9 cellular contexts compared by ENCODE assay signal in the genomic region with DNA sequence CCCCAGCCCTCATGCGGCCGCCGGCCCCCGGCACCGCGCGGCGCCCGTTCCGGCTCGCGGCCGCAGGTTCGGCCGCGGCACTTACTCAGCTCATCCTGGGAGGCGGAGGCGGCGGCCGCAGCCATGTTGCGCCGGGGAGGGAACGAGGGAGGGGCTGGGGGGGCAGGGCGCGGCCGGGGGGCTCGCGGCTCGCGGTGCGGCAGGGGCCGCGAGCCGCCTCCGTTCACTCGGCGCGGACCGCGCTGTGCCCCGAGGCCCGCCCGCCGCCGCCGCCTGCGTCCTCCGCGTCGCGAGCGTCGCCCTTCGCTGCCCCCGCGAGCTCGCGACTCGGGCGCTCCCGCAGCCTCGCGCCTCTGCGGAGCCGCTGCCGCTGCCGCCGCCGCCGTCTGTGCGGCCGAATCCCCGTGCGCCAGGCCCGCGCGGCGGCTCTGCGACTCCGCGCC. TPM values are rescaled to one million over a fixed set of nuclear protein-coding genes. Genes with fewer than 3 reads are reported as not detected.
A peak's percentile ranks its signal among the peaks of the same experiment; 100 is the strongest.
DNase-seq lines count a peak whose midpoint lies in the region; ATAC-seq and TF ChIP-seq lines count a peak whose summit lies in the region.
"Had no signal": no experiment of that assay in that cellular context is flagged by ENCODE, and none has a peak within 500 bp of the region (broad histone marks: within the 10 kb centered on the region; RNA-seq: fewer than 3 reads in every experiment).

No MANE protein-coding gene starts in this region.

- H3K4me3 ChIP-seq in fibroblast of pulmonary artery (replicated peaks; ENCODE audit: low read depth, low read length) (peak overlapping the region; percentile 95), psoas muscle (peak overlapping the region; percentile 98)

- DNase-seq in NCI-H1417 (lab: John Stamatoyannopoulos, UW) = peak in 2 of 3 experiments; percentile 77 to 86
- DNase-seq in NCI-H1417 treated with DMSO at 0.1 percent for 48 hours (lab: John Stamatoyannopoulos, UW) = no peak
- peak; percentile 40 for DNase-seq in LoVo (ENCODE audit: low spot score)
- DNase-seq in activated T-cell treated with anti-CD3 and anti-CD28 coated beads for 1 hour (ENCODE audit: low read depth) = peak; percentile 26
- DNase-seq in fibroblast of pulmonary artery (ENCODE audit: low read depth) = no peak
- DNase-seq in psoas muscle = no peak
- no peak for DNase-seq in NCI-H187 (lab: John Stamatoyannopoulos, UW)
- DNase-seq: DND-41 had no signal

- intact Hi-C loops in psoas muscle (cut with DNase I) = loop anchor here in 1 of 2 donors (5.0 to 10.0 kb wide), 3 partner anchors 36 to 851 kb away; partner anchors contain the start of genes DNAJC25 and PTBP3

- no peaks in the 10 kb centered on the region for H3K27me3 ChIP-seq in psoas muscle (ENCODE audit: insufficient read depth in 3 of 3, low read length in 2 of 3)

- no peak for TF ChIP-seq CTCF in fibroblast of pulmonary artery (IDR thresholded peaks at IDR 0.05; ENCODE audit: low read length, missing control alignments)
- no peak for TF ChIP-seq CTCF in psoas muscle (IDR thresholded peaks at IDR 0.05)

- WGBS in psoas muscle, 3 donors = 0 to 1% (median 1%) methylated on average over 31 to 81 of the region's 81 CpGs

- H3K9me3 ChIP-seq in psoas muscle = no peaks in the 10 kb centered on the region

- no peaks in the 10 kb centered on the region for H3K36me3 ChIP-seq in psoas muscle (ENCODE audit: insufficient read depth in 1 of 2, low read depth in 1 of 2)

- H3K27ac ChIP-seq in psoas muscle = peak overlapping the region; percentile 100

- ATAC-seq in GM21786 (IDR thresholded peaks at IDR 0.05; ENCODE audit: unreplicated experiment) (peak; percentile 29), psoas muscle (peak in 1 of 4 donors; percentile 0)

- H3K4me1 ChIP-seq in psoas muscle = peaks cover 31% of the 10 kb centered on the region

RNA-seq across cellular contexts. Expression of gene ECPAS, which starts 0.7 kb away (rescaled TPM):
- total RNA-seq in psoas muscle = 100 to 1,000 TPM; 273 to 456 (median 349) TPM
- polyA plus RNA-seq in psoas muscle = 100 to 1,000 TPM in 2 of 3 donors, 10 to 100 TPM in 1; 95.9 to 410 (median 135) TPM

RNA-seq across cellular contexts. Expression of gene ZNF483, which starts 41.5 kb away (rescaled TPM):
- under 1 TPM; 0.17 to 0.92 (median 0.45) TPM for total RNA-seq in psoas muscle
- polyA plus RNA-seq in psoas muscle = under 1 TPM in 1 of 3 donors, not detected in 2; 0.05 TPM

Comparison
In these comparisons a context has a peak if more than half of its experiments do, and no peak if none do; other contexts are left out.
1. DNase-seq: peak in NCI-H1417 (2 of 3), LoVo (single experiment) and activated T-cell treated with anti-CD3 and anti-CD28 coated beads for 1 hour (single experiment); none in NCI-H1417 treated with DMSO at 0.1 percent for 48 hours (single experiment), fibroblast of pulmonary artery (single experiment), psoas muscle (0 of 2) and NCI-H187 (0 of 2).